ENCODE assay signal across 8 cellular contexts in genomic region chr10:63133787-63134557, GRCh38. TPM values are rescaled to one million over a fixed set of nuclear protein-coding genes. Genes with fewer than 3 reads are reported as not detected.
DNase-seq lines count a peak whose midpoint lies in the region; ATAC-seq and TF ChIP-seq lines count a peak whose summit lies in the region.

No MANE protein-coding gene starts in this region.

- H3K9me3 ChIP-seq in BLaER1 = peaks cover 8% of the 10 kb centered on the region
- no peaks in the 10 kb centered on the region for H3K9me3 ChIP-seq in adrenal gland (replicated peaks in 1 of 3)
- H3K9me3 ChIP-seq in iPS-18a (ENCODE audit: control insufficient read depth, low read depth, low read length) = no peaks in the 10 kb centered on the region

- intact Hi-C loops in adrenal gland (cut with DNase I) = no loop called here

- peaks cover 6 to 7% of the 10 kb centered on the region in 2 donors for H3K27me3 Mint-ChIP-seq in stimulated activated naive B cell treated with anti-CD40 and anti-IgM and Interleukin-4, amounts not matched to agents 10 μg/mL and 1 μg/mL and 100 μg/mL, for 72 hours

- TF ChIP-seq POLR2A in adrenal gland (IDR thresholded peaks at IDR 0.05) = no peak

- H3K4me1 Mint-ChIP-seq in stimulated activated naive B cell treated with anti-CD40 and anti-IgM and Interleukin-4, amounts not matched to agents 10 μg/mL and 1 μg/mL and 100 μg/mL, for 72 hours = peaks cover 12 to 29% of the 10 kb centered on the region in 2 donors

- H3K9me3 Mint-ChIP-seq in stimulated activated naive B cell treated with anti-CD40 and anti-IgM and Interleukin-4, amounts not matched to agents 10 μg/mL and 1 μg/mL and 100 μg/mL, for 72 hours = peaks cover 7 to 12% of the 10 kb centered on the region in 2 donors

- no peak for TF ChIP-seq CTCF in adrenal gland (IDR thresholded peaks at IDR 0.05)

- 9 to 14% (median 11%) methylated on average over 9 to 11 of the region's 11 CpGs for whole genome bisulfite sequencing in adrenal gland, 4 donors

- peaks cover 50% of the 10 kb centered on the region for H4K20me1 ChIP-seq in BLaER1

- peak in 1 of 2 donors; percentile 75 for ATAC-seq in stimulated activated naive B cell treated with anti-CD40 and anti-IgM and Interleukin-4, amounts not matched to agents 10 μg/mL and 1 μg/mL and 100 μg/mL, for 72 hours (replicated peaks)

- peak overlapping the region; percentile 88 for H3K4me2 ChIP-seq in BLaER1

- peak; percentile 19 for DNase-seq in HT-29 (ENCODE audit: low spot score)
- peak in 2 of 7 donors; percentile 26 to 32 for DNase-seq in adrenal gland
- no peak for DNase-seq in stimulated activated naive B cell treated with anti-CD40 and anti-IgM and Interleukin-4, amounts not matched to agents 10 μg/mL and 1 μg/mL and 100 μg/mL, for 72 hours
- no peak for DNase-seq in DMS79 treated with DMSO at 0.1 percent for 48 hours (lab: John Stamatoyannopoulos, UW)
- no peak for DNase-seq in cerebellar nuclear complex (lab: John Stamatoyannopoulos, UW)
- DNase-seq in GDM1 (lab: John Stamatoyannopoulos, UW) = no peak

- peak overlapping the region; percentile 92 to 94 for H3K4me3 Mint-ChIP-seq in stimulated activated naive B cell treated with anti-CD40 and anti-IgM and Interleukin-4, amounts not matched to agents 10 μg/mL and 1 μg/mL and 100 μg/mL, for 72 hours

- H3K4me1 ChIP-seq in BLaER1 (peaks cover 13% of the 10 kb centered on the region), adrenal gland (replicated peaks in 1 of 2) (peaks cover 7 to 19% of the 10 kb centered on the region in 2 donors), iPS-18a (ENCODE audit: control insufficient read depth, low read depth, low read length) (peaks cover 11% of the 10 kb centered on the region)

- H3K4me3 ChIP-seq in BLaER1 (peak overlapping the region; percentile 97), adrenal gland (peak overlapping the region; percentile 61 to 94 (median 81)), iPS-18a (ENCODE audit: low read length) (peak overlapping the region; percentile 77)

- H3K9ac ChIP-seq in BLaER1 (peak overlapping the region; percentile 95), iPS-18a (ENCODE audit: low read length) (peak overlapping the region; percentile 73)

- H3K36me3 Mint-ChIP-seq in stimulated activated naive B cell treated with anti-CD40 and anti-IgM and Interleukin-4, amounts not matched to agents 10 μg/mL and 1 μg/mL and 100 μg/mL, for 72 hours = peaks cover 17 to 28% of the 10 kb centered on the region in 2 donors

- H3K27me3 ChIP-seq in BLaER1 (no peaks in the 10 kb centered on the region), adrenal gland (no peaks in the 10 kb centered on the region), iPS-18a (ENCODE audit: control insufficient read depth, insufficient read depth, low read length) (no peaks in the 10 kb centered on the region)

- peak overlapping the region; percentile 92 for H3K27ac ChIP-seq in BLaER1
- H3K27ac ChIP-seq in adrenal gland = peak overlapping the region; percentile 67 to 97 (median 89)
- peak overlapping the region; percentile 67 for H3K27ac ChIP-seq in iPS-18a (ENCODE audit: low read length)

- H3K36me3 ChIP-seq in BLaER1 (peaks cover 16% of the 10 kb centered on the region), adrenal gland (replicated peaks in 1 of 2) (no peaks in the 10 kb centered on the region), iPS-18a (ENCODE audit: control insufficient read depth, low read depth, low read length) (no peaks in the 10 kb centered on the region)

- peak overlapping the region; percentile 95 for H3K27ac Mint-ChIP-seq in stimulated activated naive B cell treated with anti-CD40 and anti-IgM and Interleukin-4, amounts not matched to agents 10 μg/mL and 1 μg/mL and 100 μg/mL, for 72 hours

RNA-seq across cellular contexts. Expression of gene NRBF2, which starts 0.8 kb away (rescaled TPM):
- total RNA-seq in HT-29 (2014; rRNA removed; shearing (Covaris generic)) = 5.2 and 9.4 TPM in 2 replicates
- 10 to 100 TPM in 6 of 8 donors, 1 to 10 TPM in 2; 8.5 to 20.7 (median 13.9) TPM for total RNA-seq in adrenal gland
- 10 to 100 TPM in 1 of 3 donors, 1 to 10 TPM in 2; 5.4 to 23.1 (median 6.8) TPM for polyA plus RNA-seq in adrenal gland
